Comparison of ENCODE assay signal across 17 cellular contexts in genomic region chr2:129734343-129735034, GRCh38.
"Had no signal": no experiment of that assay in that cellular context is flagged by ENCODE, and none has a peak within 500 bp of the region (broad histone marks: within the 10 kb centered on the region; RNA-seq: fewer than 3 reads in every experiment).

No MANE protein-coding gene starts in this region.

- DNase-seq: effector memory CD8-positive, alpha-beta T cell; esophagus squamous epithelium; foreskin fibroblast; left colon; mesendoderm; naive thymus-derived CD4-positive, alpha-beta T cell; nephron progenitor cell; posterior cingulate gyrus; spleen; stimulated activated CD4-positive, alpha-beta T cell treated with anti-CD3 and anti-CD28 coated beads, Interleukin-15, amount 100 ng/mL, for 24 hours; stimulated activated CD4-positive, alpha-beta T cell treated with anti-CD3 and anti-CD28 coated beads, Interleukin-1b, Interleukin-23, amount 100 ng/mL, for 48 hours; stimulated activated CD4-positive, alpha-beta T cell treated with anti-CD3 and anti-CD28 coated beads, Interleukin-4, amount 100 ng/mL, for 24 hours; tibial artery had no signal

- H3K4me1 ChIP-seq: gastroesophageal sphincter, spleen, tibial artery had no signal

- H3K4me3 ChIP-seq: esophagus squamous epithelium, gastroesophageal sphincter, spleen, tibial artery had no signal

- H3K36me3 ChIP-seq: esophagus squamous epithelium, gastroesophageal sphincter, neutrophil, spleen, tibial artery had no signal

- H3K27ac ChIP-seq: esophagus squamous epithelium, gastroesophageal sphincter, neutrophil, spleen, tibial artery had no signal

- H3K27me3 ChIP-seq: esophagus squamous epithelium, gastroesophageal sphincter, neutrophil, spleen, tibial artery had no signal

- H3K9me3 ChIP-seq: esophagus squamous epithelium, gastroesophageal sphincter, neutrophil, spleen, tibial artery had no signal

- ATAC-seq: effector memory CD8-positive, alpha-beta T cell; gastroesophageal sphincter; left colon; naive thymus-derived CD4-positive, alpha-beta T cell; sciatic nerve; stimulated activated memory B cell treated with anti-CD40 and anti-IgM and Interleukin-4, amounts not matched to agents 10 μg/mL and 1 μg/mL and 100 μg/mL, for 72 hours had no signal
